In the genomic region with DNA sequence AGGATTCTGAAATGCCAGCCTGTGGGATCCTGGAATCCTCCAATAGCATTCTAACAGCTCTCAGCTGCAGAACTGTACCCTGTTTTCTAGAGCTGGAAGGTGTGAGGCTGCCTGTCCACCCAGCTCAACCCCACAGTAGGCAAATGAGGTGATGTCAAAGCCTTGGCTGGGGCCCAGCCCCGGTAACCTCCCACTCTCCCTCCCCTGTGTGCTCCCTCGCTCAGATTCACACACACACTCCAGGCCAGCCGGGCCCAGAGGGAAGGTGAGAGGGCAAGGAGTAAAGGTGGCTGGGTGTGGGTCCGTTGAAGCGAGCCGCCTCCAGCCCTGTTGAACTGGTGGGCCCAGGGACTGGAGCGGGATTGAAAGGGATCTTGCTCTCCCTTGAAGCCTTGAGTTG, we compare ENCODE assay signal across 28 cellular contexts. TPM values are rescaled to one million over a fixed set of nuclear protein-coding genes. Genes with fewer than 3 reads are reported as not detected.
DNase-seq lines count a peak whose midpoint lies in the region; ATAC-seq and TF ChIP-seq lines count a peak whose summit lies in the region.
"Had no signal": no experiment of that assay in that cellular context is flagged by ENCODE, and none has a peak within 500 bp of the region (broad histone marks: within the 10 kb centered on the region; RNA-seq: fewer than 3 reads in every experiment).

BSND (plus strand) TSS at position 257 of the 400 bp plus-strand sequence. CDS start 254 bp downstream, outside the sequence.

- H3K36me3 Mint-ChIP-seq in chondrocyte (ENCODE audit: low read depth) = no peaks in the 10 kb centered on the region
- H3K36me3 Mint-ChIP-seq: activated naive CD4-positive, alpha-beta T cell treated with anti-CD3 and anti-CD28 coated beads, Interleukin-2, amount 10 ng/mL, durations not matched to agents 7 days and 5 days; CD8-positive, alpha-beta T cell; IgD-negative memory B cell had no signal

- TF ChIP-seq CTCF in GM13976 (IDR thresholded peaks at IDR 0.05; ENCODE audit: borderline replicate concordance, control extremely low read depth, extremely low read depth, insufficient read depth, missing control alignments) (no peak), chondrocyte (IDR thresholded peaks at IDR 0.05) (no peak)

- ATAC-seq in GM19351 (IDR thresholded peaks at IDR 0.05; ENCODE audit: unreplicated experiment) = peak; percentile 83
- peak; percentile 60 for ATAC-seq in HG03469 (IDR thresholded peaks at IDR 0.05; ENCODE audit: unreplicated experiment)
- no peak for ATAC-seq in HG02571 (IDR thresholded peaks at IDR 0.05; ENCODE audit: unreplicated experiment)
- ATAC-seq: activated T-cell treated with anti-CD3 and anti-CD28 coated beads, Interleukin-2, amount 50 U/mL, for 72 hours; CD8-positive, alpha-beta T cell; upper lobe of right lung had no signal

- peak; percentile 67 for DNase-seq in GM13976 (ENCODE audit: low spot score)
- DNase-seq in chondrocyte (ENCODE audit: low spot score) = peak; percentile 84
- no peak for DNase-seq in SIG-M5 (lab: John Stamatoyannopoulos, UW)
- DNase-seq in retina = no peak
- no peak for DNase-seq in NCI-H82 treated with DMSO at 0.1 percent for 48 hours (lab: John Stamatoyannopoulos, UW; ENCODE audit: unreplicated experiment)
- DNase-seq: activated CD4-positive, alpha-beta T cell treated with anti-CD3 and anti-CD28 coated beads for 1 hour; activated CD8-positive, alpha-beta memory T cell treated with anti-CD3 and anti-CD28 coated beads for 24 hours; activated naive CD4-positive, alpha-beta T cell treated with anti-CD3 and anti-CD28 coated beads, Interleukin-2, amount 10 ng/mL, durations not matched to agents 7 days and 5 days; activated T-cell treated with anti-CD3 and anti-CD28 coated beads, Interleukin-2, amount 50 U/mL, for 72 hours; aorta; CD8-positive, alpha-beta T cell; central memory CD4-positive, alpha-beta T cell; DMS79; dorsolateral prefrontal cortex; GM23248; hippocampal formation; NCI-H2227 treated with DMSO at 0.1 percent for 48 hours; occipital lobe; stimulated activated CD4-positive, alpha-beta T cell treated with anti-CD3 and anti-CD28 coated beads, Interleukin-15, amount 100 ng/mL, for 24 hours; SW 1271; upper lobe of right lung had no signal

- no peak within 1 kb of the TSS for H3K27ac Mint-ChIP-seq in chondrocyte (ENCODE audit: unreplicated experiment)
- H3K27ac Mint-ChIP-seq: activated naive CD4-positive, alpha-beta T cell treated with anti-CD3 and anti-CD28 coated beads, Interleukin-2, amount 10 ng/mL, durations not matched to agents 7 days and 5 days; activated T-cell treated with anti-CD3 and anti-CD28 coated beads, Interleukin-2, amount 50 U/mL, for 72 hours; CD8-positive, alpha-beta T cell; IgD-negative memory B cell had no signal

- in situ Hi-C loops in GM13976 (cut with MboI; ENCODE audit: low sequenced_read_pairs, unreplicated experiment) = loop anchor here (5.0 kb wide), 1 partner anchor 46 kb away; no protein-coding TSS in a partner anchor

- no peak within 1 kb of the TSS for H3K4me3 Mint-ChIP-seq in chondrocyte (ENCODE audit: unreplicated experiment)
- H3K4me3 Mint-ChIP-seq: activated naive CD4-positive, alpha-beta T cell treated with anti-CD3 and anti-CD28 coated beads, Interleukin-2, amount 10 ng/mL, durations not matched to agents 7 days and 5 days; IgD-negative memory B cell had no signal

- H3K9me3 Mint-ChIP-seq in chondrocyte (ENCODE audit: low read depth) = no peaks in the 10 kb centered on the region
- H3K9me3 Mint-ChIP-seq: activated naive CD4-positive, alpha-beta T cell treated with anti-CD3 and anti-CD28 coated beads, Interleukin-2, amount 10 ng/mL, durations not matched to agents 7 days and 5 days; activated T-cell treated with anti-CD3 and anti-CD28 coated beads, Interleukin-2, amount 50 U/mL, for 72 hours; CD8-positive, alpha-beta T cell had no signal

- peaks cover 9% of the 10 kb centered on the region for H3K4me1 Mint-ChIP-seq in chondrocyte (ENCODE audit: low read depth)

- peaks cover 25% of the 10 kb centered on the region for H3K27me3 Mint-ChIP-seq in chondrocyte (ENCODE audit: low read depth)

RNA-seq across cellular contexts. Expression of gene BSND, which starts in this region (rescaled TPM):
- not detected in 3 replicates for total RNA-seq in chondrocyte
- total RNA-seq: activated T-cell treated with anti-CD3 and anti-CD28 coated beads, Interleukin-2, amount 50 U/mL, for 72 hours; aorta; CD8-positive, alpha-beta T cell; fibroblast of villous mesenchyme; GM23248; lung microvascular endothelial cell; occipital lobe; right atrium auricular region; upper lobe of right lung had no signal

Comparison
In these comparisons a context has a peak if more than half of its experiments do, and no peak if none do; other contexts are left out.
1. Peak in DNase-seq in chondrocyte; RNA of the gene not detected or under 1 TPM.